Comparison of ENCODE assay signal across 12 cellular contexts in the genomic region with DNA sequence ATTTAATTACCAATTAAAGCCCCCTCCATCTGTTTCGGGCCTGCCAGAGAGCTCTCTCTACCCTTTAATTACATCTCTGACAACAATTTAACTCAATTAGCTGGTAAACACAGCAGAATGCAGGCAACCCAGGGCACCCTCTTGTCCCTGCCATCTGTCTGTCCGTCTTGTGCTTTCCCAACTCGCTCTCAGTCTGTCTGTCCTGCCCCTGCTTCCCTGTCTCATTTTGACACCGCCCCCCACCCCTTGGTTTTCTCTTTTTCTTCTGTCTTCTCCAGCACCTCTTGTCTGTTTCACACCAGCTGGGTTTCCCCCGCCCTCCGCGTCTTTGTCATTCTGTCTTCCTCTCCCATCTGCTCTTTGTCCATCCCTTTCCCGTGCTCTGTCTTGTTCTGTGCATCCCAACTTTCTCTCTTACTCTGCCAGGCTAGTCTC.
DNase-seq lines count a peak whose midpoint lies in the region; ATAC-seq lines count a peak whose summit lies in the region.
"Had no signal": no experiment of that assay in that cellular context is flagged by ENCODE, and none has a peak within 500 bp of the region (broad histone marks: within the 10 kb centered on the region; RNA-seq: fewer than 3 reads in every experiment).

No MANE protein-coding gene starts in this region.

- DNase-seq in DMS153 treated with DMSO at 0.1 percent for 48 hours (lab: John Stamatoyannopoulos, UW; ENCODE audit: unreplicated experiment) (peak; percentile 6), DMS153 (lab: John Stamatoyannopoulos, UW) (no peak), NCI-H2227 treated with DMSO at 0.1 percent for 48 hours (lab: John Stamatoyannopoulos, UW) (peak; percentile 98), retina (peak; percentile 90), 8988T (no peak)
- DNase-seq in activated CD4-positive, CD25-positive, alpha-beta regulatory T cell treated with anti-CD3 and anti-CD28 coated beads, Interleukin-2, amount 50 U/mL, for 72 hours: no peak
- DNase-seq: activated CD4-positive, alpha-beta T cell treated with anti-CD3 and anti-CD28 coated beads, Interleukin-2, amount 50 U/mL, for 48 hours; naive thymus-derived CD8-positive, alpha-beta T cell; NCI-H2029; stomach had no signal

- intact Hi-C loops in dendritic cell treated with granulocyte-macrophage colony-stimulating factor and Interleukin-4, amounts not matched to agents 40 ng/mL and 50 ng/mL, for 4 days (cut with micrococcal nuclease): no loop called here

- H3K4me1 Mint-ChIP-seq in dendritic cell treated with granulocyte-macrophage colony-stimulating factor and Interleukin-4, amounts not matched to agents 40 ng/mL and 50 ng/mL, for 4 days (ENCODE audit: low read depth): peaks cover 73% of the 10 kb centered on the region

- H3K27me3 Mint-ChIP-seq in dendritic cell treated with granulocyte-macrophage colony-stimulating factor and Interleukin-4, amounts not matched to agents 40 ng/mL and 50 ng/mL, for 4 days: no peaks in the 10 kb centered on the region

- H3K9me3 Mint-ChIP-seq in dendritic cell treated with granulocyte-macrophage colony-stimulating factor and Interleukin-4, amounts not matched to agents 40 ng/mL and 50 ng/mL, for 4 days: no peaks in the 10 kb centered on the region
- H3K9me3 Mint-ChIP-seq: naive thymus-derived CD8-positive, alpha-beta T cell had no signal

- H3K4me3 Mint-ChIP-seq in dendritic cell treated with granulocyte-macrophage colony-stimulating factor and Interleukin-4, amounts not matched to agents 40 ng/mL and 50 ng/mL, for 4 days: peak overlapping the region; percentile 57
- H3K4me3 Mint-ChIP-seq: naive thymus-derived CD8-positive, alpha-beta T cell had no signal

- no peak for ATAC-seq in GM19351 (IDR thresholded peaks at IDR 0.05; ENCODE audit: unreplicated experiment)
- ATAC-seq: naive thymus-derived CD8-positive, alpha-beta T cell had no signal

- H3K36me3 Mint-ChIP-seq in dendritic cell treated with granulocyte-macrophage colony-stimulating factor and Interleukin-4, amounts not matched to agents 40 ng/mL and 50 ng/mL, for 4 days (ENCODE audit: low read depth): no peaks in the 10 kb centered on the region
- H3K36me3 Mint-ChIP-seq: naive thymus-derived CD8-positive, alpha-beta T cell had no signal

- H3K27ac Mint-ChIP-seq in dendritic cell treated with granulocyte-macrophage colony-stimulating factor and Interleukin-4, amounts not matched to agents 40 ng/mL and 50 ng/mL, for 4 days: peak overlapping the region; percentile 83

Comparison
In these comparisons a context has a peak if more than half of its experiments do, and no peak if none do; other contexts are left out.
1. DNase-seq: peak in DMS153 treated with DMSO at 0.1 percent for 48 hours (single experiment), NCI-H2227 treated with DMSO at 0.1 percent for 48 hours (single experiment) and retina (single experiment); none in DMS153 (single experiment), activated CD4-positive, CD25-positive, alpha-beta regulatory T cell treated with anti-CD3 and anti-CD28 coated beads, Interleukin-2, amount 50 U/mL, for 72 hours (single experiment) and 8988T (single experiment).